Comparison of ENCODE assay signal across 16 cellular contexts in the genomic region with DNA sequence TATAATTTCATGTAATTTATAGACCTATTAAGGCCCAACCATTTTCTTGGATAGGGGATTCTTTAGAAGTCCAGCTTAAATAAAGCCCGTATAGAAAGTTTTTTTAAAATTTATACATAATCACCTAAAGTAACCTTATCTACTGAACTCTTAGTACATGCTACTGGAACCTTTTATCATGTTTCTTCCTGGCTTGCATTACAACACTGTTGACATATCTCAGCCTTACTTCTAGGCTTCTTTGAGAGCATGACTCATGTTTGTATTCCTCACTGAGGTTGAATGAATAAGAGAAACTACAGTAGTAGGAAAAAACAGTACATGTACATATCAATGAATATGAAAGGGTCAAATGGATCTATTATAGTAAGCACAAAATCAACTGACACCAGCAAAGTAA. TPM values are rescaled to one million over a fixed set of nuclear protein-coding genes. Genes with fewer than 3 reads are reported as not detected.
DNase-seq lines count a peak whose midpoint lies in the region; ATAC-seq and TF ChIP-seq lines count a peak whose summit lies in the region.
"Had no signal": no experiment of that assay in that cellular context is flagged by ENCODE, and none has a peak within 500 bp of the region (broad histone marks: within the 10 kb centered on the region; RNA-seq: fewer than 3 reads in every experiment).

No MANE protein-coding gene starts in this region.

- no peaks in the 10 kb centered on the region for H3K27me3 Mint-ChIP-seq in stimulated activated naive CD8-positive, alpha-beta T cell treated with anti-CD3 and anti-CD28 coated beads, Interleukin-15, amount 100 ng/mL, for 72 hours
- H3K27me3 Mint-ChIP-seq: activated CD4-positive, alpha-beta memory T cell treated with anti-CD3 and anti-CD28 coated beads, Interleukin-2, amount 10 ng/mL, durations not matched to agents 7 days and 5 days had no signal

- TF ChIP-seq CTCF in gastroesophageal sphincter (IDR thresholded peaks at IDR 0.05), result no peak

- no peaks in the 10 kb centered on the region for H3K9me3 Mint-ChIP-seq in stimulated activated naive CD8-positive, alpha-beta T cell treated with anti-CD3 and anti-CD28 coated beads, Interleukin-15, amount 100 ng/mL, for 72 hours
- H3K9me3 Mint-ChIP-seq: activated CD4-positive, alpha-beta memory T cell treated with anti-CD3 and anti-CD28 coated beads, Interleukin-2, amount 10 ng/mL, durations not matched to agents 7 days and 5 days had no signal

- H3K27me3 ChIP-seq in adipocyte (replicated peaks; ENCODE audit: control insufficient read depth, insufficient read depth, low read length), result no peaks in the 10 kb centered on the region
- H3K27me3 ChIP-seq in gastroesophageal sphincter, result no peaks in the 10 kb centered on the region
- H3K27me3 ChIP-seq: tibial nerve had no signal

- H3K9me3 ChIP-seq in adipocyte (ENCODE audit: control insufficient read depth, low read length) (no peaks in the 10 kb centered on the region), gastroesophageal sphincter (no peaks in the 10 kb centered on the region)
- H3K9me3 ChIP-seq: tibial nerve had no signal

- H3K9ac ChIP-seq in adipocyte (ENCODE audit: low read length), result no peak overlapping the region

- peak overlapping the region; percentile 23 for H3K4me3 ChIP-seq in adipocyte (ENCODE audit: low read length)
- no peak overlapping the region for H3K4me3 ChIP-seq in gastroesophageal sphincter
- H3K4me3 ChIP-seq: tibial nerve had no signal

- peaks cover 6% of the 10 kb centered on the region for H3K36me3 ChIP-seq in adipocyte (ENCODE audit: control insufficient read depth, insufficient read depth, low read length, severe bottlenecking)
- peaks cover 0 to 10% of the 10 kb centered on the region in 2 donors for H3K36me3 ChIP-seq in gastroesophageal sphincter

- WGBS in gastroesophageal sphincter (ENCODE audit: low coverage in 1 of 2), 2 donors, result 67 to 82% methylated on average over 1 of the region's 1 CpG

- H3K4me1 Mint-ChIP-seq in stimulated activated naive CD8-positive, alpha-beta T cell treated with anti-CD3 and anti-CD28 coated beads, Interleukin-15, amount 100 ng/mL, for 72 hours, result no peaks in the 10 kb centered on the region
- H3K4me1 Mint-ChIP-seq: activated CD4-positive, alpha-beta memory T cell treated with anti-CD3 and anti-CD28 coated beads, Interleukin-2, amount 10 ng/mL, durations not matched to agents 7 days and 5 days had no signal

- ATAC-seq in stimulated activated naive CD8-positive, alpha-beta T cell treated with anti-CD3 and anti-CD28 coated beads, Interleukin-15, amount 100 ng/mL, for 72 hours, result peak; percentile 58
- no peak for ATAC-seq in stimulated activated naive CD8-positive, alpha-beta T cell treated with anti-CD3 and anti-CD28 coated beads, Interleukin-15, Interleukin-2, amounts not matched to agents 100 U/mL and 50 U/mL, for 24 hours
- peak; percentile 62 for ATAC-seq in gastroesophageal sphincter
- ATAC-seq in HG03520 (IDR thresholded peaks at IDR 0.05; ENCODE audit: unreplicated experiment), result no peak

- no peak for DNase-seq in stimulated activated naive CD8-positive, alpha-beta T cell treated with anti-CD3 and anti-CD28 coated beads, Interleukin-15, amount 100 ng/mL, for 72 hours
- no peak for DNase-seq in stimulated activated naive CD8-positive, alpha-beta T cell treated with anti-CD3 and anti-CD28 coated beads, Interleukin-15, Interleukin-2, amounts not matched to agents 100 U/mL and 50 U/mL, for 24 hours
- DNase-seq in adipocyte (ENCODE audit: low read depth), result peak; percentile 79
- DNase-seq in NCI-H128 (lab: John Stamatoyannopoulos, UW; ENCODE audit: unreplicated experiment), result no peak
- DNase-seq in putamen (ENCODE audit: low spot score), result no peak
- DNase-seq in GOT3 (lab: John Stamatoyannopoulos, UW), result no peak
- DNase-seq: activated CD4-positive, alpha-beta memory T cell treated with anti-CD3 and anti-CD28 coated beads, Interleukin-2, amount 10 ng/mL, durations not matched to agents 7 days and 5 days; activated naive CD4-positive, alpha-beta T cell; cortex of kidney; GDM1; hypothalamus; NCI-H1092 treated with DMSO at 0.1 percent for 48 hours; T-helper 1 cell had no signal

- no peak for TF ChIP-seq EP300 in gastroesophageal sphincter (IDR thresholded peaks at IDR 0.05)

- H3K27ac ChIP-seq in gastroesophageal sphincter, result no peak overlapping the region
- H3K27ac ChIP-seq: tibial nerve had no signal

- no peak for TF ChIP-seq POLR2A in gastroesophageal sphincter (IDR thresholded peaks at IDR 0.05)

- H3K27ac Mint-ChIP-seq in stimulated activated naive CD8-positive, alpha-beta T cell treated with anti-CD3 and anti-CD28 coated beads, Interleukin-15, amount 100 ng/mL, for 72 hours, result no peak overlapping the region
- H3K27ac Mint-ChIP-seq: activated CD4-positive, alpha-beta memory T cell treated with anti-CD3 and anti-CD28 coated beads, Interleukin-2, amount 10 ng/mL, durations not matched to agents 7 days and 5 days had no signal

- no peak overlapping the region for H3K4me3 Mint-ChIP-seq in stimulated activated naive CD8-positive, alpha-beta T cell treated with anti-CD3 and anti-CD28 coated beads, Interleukin-15, amount 100 ng/mL, for 72 hours
- H3K4me3 Mint-ChIP-seq: activated CD4-positive, alpha-beta memory T cell treated with anti-CD3 and anti-CD28 coated beads, Interleukin-2, amount 10 ng/mL, durations not matched to agents 7 days and 5 days had no signal

- H3K4me1 ChIP-seq in adipocyte (ENCODE audit: control insufficient read depth, insufficient read depth, low read length) (peaks cover 63% of the 10 kb centered on the region), gastroesophageal sphincter (peaks cover 0 to 35% (median 0%) of the 10 kb centered on the region in 3 donors)

RNA-seq across cellular contexts. Expression of gene MAGI2, which starts 8.2 kb away (rescaled TPM):
- 10 to 100 TPM in 3 of 4 donors, 1 to 10 TPM in 1; 7.8 to 44.7 (median 21.1) TPM for total RNA-seq in gastroesophageal sphincter

Comparison
In these comparisons a context has a peak if more than half of its experiments do, and no peak if none do; other contexts are left out.
1. ATAC-seq: peak in stimulated activated naive CD8-positive, alpha-beta T cell treated with anti-CD3 and anti-CD28 coated beads, Interleukin-15, amount 100 ng/mL, for 72 hours (single experiment) and gastroesophageal sphincter (single experiment); none in stimulated activated naive CD8-positive, alpha-beta T cell treated with anti-CD3 and anti-CD28 coated beads, Interleukin-15, Interleukin-2, amounts not matched to agents 100 U/mL and 50 U/mL, for 24 hours (single experiment) and HG03520 (single experiment).